21 cellular contexts compared by ENCODE assay signal in genomic region chr2:131557558-131558321, GRCh38.
"Had no signal": no experiment of that assay in that cellular context is flagged by ENCODE, and none has a peak within 500 bp of the region (broad histone marks: within the 10 kb centered on the region; RNA-seq: fewer than 3 reads in every experiment).

No MANE protein-coding gene starts in this region.

- FAIRE-seq: frontal cortex had no signal

- H3K9me3 ChIP-seq: ascending aorta, breast epithelium, heart right ventricle, lower lobe of right lung, right atrium auricular region had no signal

- H3K36me3 ChIP-seq: ascending aorta, breast epithelium, heart right ventricle, lower lobe of right lung, right atrium auricular region had no signal

- H3K4me1 ChIP-seq: ascending aorta, breast epithelium, heart right ventricle, lower lobe of right lung, right atrium auricular region had no signal

- H3K4me3 ChIP-seq: ascending aorta, breast epithelium, heart right ventricle, lower lobe of right lung, right atrium auricular region, skin epidermis had no signal

- H3K27me3 ChIP-seq: ascending aorta, breast epithelium, right atrium auricular region had no signal

- DNase-seq: activated CD4-positive, alpha-beta T cell treated with anti-CD3 and anti-CD28 coated beads, Interleukin-2, amount 50 U/mL, for 4 hours; activated naive CD4-positive, alpha-beta T cell; activated naive CD8-positive, alpha-beta T cell treated with anti-CD3 and anti-CD28 coated beads, Interleukin-2, amount 10 ng/mL, durations not matched to agents 7 days and 5 days; activated T-cell treated with anti-CD3 and anti-CD28 coated beads for 4 hours; cerebellar nuclear complex; effector memory CD8-positive, alpha-beta T cell; heart right ventricle; left cardiac atrium; lower lobe of right lung; nephron progenitor cell; occipital lobe; stimulated activated CD4-positive, alpha-beta T cell treated with anti-CD3 and anti-CD28 coated beads, Interleukin-4, amount 100 ng/mL, for 24 hours; stimulated activated CD8-positive, alpha-beta memory T cell treated with anti-CD3 and anti-CD28 coated beads, Interleukin-4, amount 100 ng/mL, for 48 hours; stimulated activated naive CD4-positive, alpha-beta T cell treated with Interleukin-2 at 50 U/mL for 16 hours had no signal

- H3K27ac ChIP-seq: ascending aorta, breast epithelium, epithelial cell of prostate, heart right ventricle, lower lobe of right lung, right atrium auricular region, skin epidermis had no signal

- ATAC-seq: activated CD4-positive, CD25-positive, alpha-beta regulatory T cell treated with anti-CD3 and anti-CD28 coated beads, Interleukin-2, amount 50 U/mL, for 24 hours; effector memory CD8-positive, alpha-beta T cell; heart right ventricle; left cardiac atrium; lower lobe of right lung had no signal
